Comparison of ENCODE assay signal across 1 cellular context in genomic region chr2:101231937-101232336, GRCh38.
TF ChIP-seq lines count a peak whose summit lies in the region.

No MANE protein-coding gene starts in this region.

TF ChIP-seq in K562, 482 proteins besides CTCF, POLR2A, EP300 and RAD21 (continued from another document):
- TF ChIP-seq ARID3A (IDR thresholded peaks at IDR 0.05; ENCODE audit: borderline replicate concordance, low read depth, low read length) (0 out of 2 replicates have a peak, but pooled peaks have one; percentile 72), CXXC5 (CRISPR knock-in tag; IDR thresholded peaks at IDR 0.05) (peak; percentile 21; the same call in 1 of the 2 replicates)
